22 cellular contexts compared by ENCODE assay signal in genomic region chr11:16040151-16040550, GRCh38.
"Had no signal": no experiment of that assay in that cellular context is flagged by ENCODE, and none has a peak within 500 bp of the region (broad histone marks: within the 10 kb centered on the region; RNA-seq: fewer than 3 reads in every experiment).

No MANE protein-coding gene starts in this region.

- DNase-seq: activated CD4-positive, alpha-beta T cell treated with anti-CD3 and anti-CD28 coated beads for 36 hours; activated CD4-positive, CD25-positive, alpha-beta regulatory T cell; activated CD8-positive, alpha-beta memory T cell treated with anti-CD3 and anti-CD28 coated beads, Interleukin-2, amount 10 ng/mL, durations not matched to agents 7 days and 5 days; activated CD8-positive, alpha-beta T cell treated with anti-CD3 and anti-CD28 coated beads, Interleukin-2, amount 10 ng/mL, durations not matched to agents 7 days and 5 days; activated T-cell treated with anti-CD3 and anti-CD28 coated beads, Interleukin-2, amount 50 U/mL, for 48 hours; central memory CD4-positive, alpha-beta T cell; foreskin keratinocyte; left ventricle myocardium inferior; ovary; retina; sigmoid colon; small intestine; stimulated activated CD4-positive, alpha-beta T cell treated with anti-CD3 and anti-CD28 coated beads, Interleukin-4, amount 100 ng/mL, for 24 hours; stimulated activated CD8-positive, alpha-beta memory T cell treated with anti-CD3 and anti-CD28 coated beads, Interleukin-4, amount 100 ng/mL, for 48 hours; stimulated activated naive CD8-positive, alpha-beta T cell treated with anti-CD3 and anti-CD28 coated beads, Interleukin-15, amount 100 ng/mL, for 72 hours; substantia nigra; uterus had no signal

- ATAC-seq: activated CD4-positive, alpha-beta T cell treated with anti-CD3 and anti-CD28 coated beads for 36 hours; activated CD8-positive, alpha-beta memory T cell treated with anti-CD3 and anti-CD28 coated beads, Interleukin-2, amount 10 ng/mL, durations not matched to agents 7 days and 5 days; activated CD8-positive, alpha-beta T cell treated with anti-CD3 and anti-CD28 coated beads, Interleukin-2, amount 10 ng/mL, durations not matched to agents 7 days and 5 days; activated naive CD4-positive, alpha-beta T cell treated with anti-CD3 and anti-CD28 coated beads, Interleukin-2, amount 50 U/mL, for 72 hours; esophagus mucosa; foreskin keratinocyte; stimulated activated memory B cell treated with anti-CD40 and anti-IgM and Interleukin-4, amounts not matched to agents 10 μg/mL and 1 μg/mL and 100 μg/mL, for 72 hours; stimulated activated naive CD8-positive, alpha-beta T cell treated with anti-CD3 and anti-CD28 coated beads, Interleukin-15, amount 100 ng/mL, for 72 hours had no signal

- H3K36me3 ChIP-seq: breast epithelium, left ventricle myocardium inferior, ovary, sigmoid colon, uterus had no signal

- H3K9me3 ChIP-seq: breast epithelium, left ventricle myocardium inferior, ovary, sigmoid colon, uterus had no signal

- H3K27ac ChIP-seq: breast epithelium, foreskin keratinocyte, left ventricle myocardium inferior, ovary, sigmoid colon, uterus had no signal

- H3K4me1 ChIP-seq: breast epithelium, foreskin keratinocyte, sigmoid colon, uterus had no signal

- H3K27me3 ChIP-seq: breast epithelium, foreskin keratinocyte, ovary, sigmoid colon, uterus had no signal

- H3K4me3 ChIP-seq: breast epithelium, left ventricle myocardium inferior, lung, ovary, sigmoid colon, uterus had no signal
